ENCODE assay signal across 9 cellular contexts in genomic region chr12:20549115-20549719, GRCh38.
DNase-seq lines count a peak whose midpoint lies in the region; ATAC-seq, FAIRE-seq and TF ChIP-seq lines count a peak whose summit lies in the region.
"Had no signal": no experiment of that assay in that cellular context is flagged by ENCODE, and none has a peak within 500 bp of the region (broad histone marks: within the 10 kb centered on the region; RNA-seq: fewer than 3 reads in every experiment).

No MANE protein-coding gene starts in this region.

- CTCF ChIA-PET in RWPE1 (lab: Yijun Ruan, JAX): interaction anchor here (0.5 to 1.2 kb wide), 8 partner anchors 20 to 1595 kb away, joined by 3 read pairs; no protein-coding TSS in a partner anchor

- FAIRE-seq in small intestine (lab: Jason Lieb, UNC): no peak

- H3K27ac Mint-ChIP-seq in glutamatergic neuron (ENCODE audit: unreplicated experiment): no peak overlapping the region

- H3K36me3 ChIP-seq in small intestine (ENCODE audit: control insufficient read depth in 2 of 2, insufficient read depth in 2 of 2, low read length in 2 of 2): no peaks in the 10 kb centered on the region
- H3K36me3 ChIP-seq: BLaER1 treated with 17β-estradiol and CSF1 and Interleukin-3, amounts not matched to agents 10 nM and 100 nM had no signal

- H3K9me3 ChIP-seq in small intestine (ENCODE audit: control insufficient read depth, low read depth): no peaks in the 10 kb centered on the region

- no peaks in the 10 kb centered on the region for H3K4me1 ChIP-seq in small intestine (ENCODE audit: control insufficient read depth in 2 of 2, insufficient read depth in 1 of 2, low read depth in 1 of 2, low read length in 1 of 2)
- H3K4me1 ChIP-seq: BLaER1 treated with 17β-estradiol and CSF1 and Interleukin-3, amounts not matched to agents 10 nM and 100 nM had no signal

- no peak overlapping the region for H3K4me3 Mint-ChIP-seq in glutamatergic neuron (ENCODE audit: unreplicated experiment)

- no peaks in the 10 kb centered on the region for H3K27me3 Mint-ChIP-seq in glutamatergic neuron (ENCODE audit: unreplicated experiment)

- no peak overlapping the region for H3K4me3 ChIP-seq in small intestine (ENCODE audit: low read depth in 1 of 2, low read length in 2 of 2)
- H3K4me3 ChIP-seq: BLaER1 treated with 17β-estradiol and CSF1 and Interleukin-3, amounts not matched to agents 10 nM and 100 nM had no signal

- H3K4me1 Mint-ChIP-seq in glutamatergic neuron (ENCODE audit: low read depth, unreplicated experiment): peaks cover 3% of the 10 kb centered on the region

- TF ChIP-seq CTCF in RWPE1 (conservative IDR thresholded peaks at IDR 0.05; ENCODE audit: low read depth) (no peak), glutamatergic neuron (IDR thresholded peaks at IDR 0.05; ENCODE audit: partially characterized antibody, unreplicated experiment) (peak; percentile 65)

- peak; percentile 14 for DNase-seq in NCI-H1105 (lab: John Stamatoyannopoulos, UW)
- DNase-seq in NCI-H1105 treated with DMSO at 0.1 percent for 48 hours (lab: John Stamatoyannopoulos, UW): no peak
- peak; percentile 1 for DNase-seq in RWPE1 (ENCODE audit: low spot score)
- DNase-seq in glutamatergic neuron: peak; percentile 43
- peak; percentile 43 for DNase-seq in small intestine
- DNase-seq in DMS79 treated with DMSO at 0.1 percent for 48 hours (lab: John Stamatoyannopoulos, UW): no peak
- DNase-seq in SHP77 treated with DMSO at 0.1 percent for 48 hours (lab: John Stamatoyannopoulos, UW): no peak

- H3K27me3 ChIP-seq in small intestine (ENCODE audit: control insufficient read depth in 2 of 2, insufficient read depth in 2 of 2, low read length in 2 of 2): no peaks in the 10 kb centered on the region
- H3K27me3 ChIP-seq: BLaER1 treated with 17β-estradiol and CSF1 and Interleukin-3, amounts not matched to agents 10 nM and 100 nM had no signal

- POLR2A ChIA-PET in RWPE1 (lab: Yijun Ruan, JAX; ENCODE audit: low non-redundant PET): no interaction called here

- ATAC-seq in GM18858 (IDR thresholded peaks at IDR 0.05; ENCODE audit: unreplicated experiment): no peak

- peaks cover 4% of the 10 kb centered on the region for H3K9me3 Mint-ChIP-seq in glutamatergic neuron (ENCODE audit: unreplicated experiment)

- H3K27ac ChIP-seq in RWPE1: no peak overlapping the region
- no peak overlapping the region for H3K27ac ChIP-seq in small intestine (ENCODE audit: low read depth in 1 of 2, low read length in 1 of 2)
- H3K27ac ChIP-seq: BLaER1 treated with 17β-estradiol and CSF1 and Interleukin-3, amounts not matched to agents 10 nM and 100 nM had no signal

- H3K36me3 Mint-ChIP-seq in glutamatergic neuron (ENCODE audit: unreplicated experiment): no peaks in the 10 kb centered on the region

- 48 to 57% (median 48%) methylated on average over 2 of the region's 2 CpGs for WGBS in small intestine, 3 donors

Comparison
In these comparisons a context has a peak if more than half of its experiments do, and no peak if none do; other contexts are left out.
1. DNase-seq: peak in NCI-H1105 (single experiment), RWPE1 (single experiment), glutamatergic neuron (single experiment) and small intestine (single experiment); none in NCI-H1105 treated with DMSO at 0.1 percent for 48 hours (single experiment), DMS79 treated with DMSO at 0.1 percent for 48 hours (single experiment) and SHP77 treated with DMSO at 0.1 percent for 48 hours (single experiment).